Comparison of ENCODE assay signal across 16 cellular contexts in the genomic region with DNA sequence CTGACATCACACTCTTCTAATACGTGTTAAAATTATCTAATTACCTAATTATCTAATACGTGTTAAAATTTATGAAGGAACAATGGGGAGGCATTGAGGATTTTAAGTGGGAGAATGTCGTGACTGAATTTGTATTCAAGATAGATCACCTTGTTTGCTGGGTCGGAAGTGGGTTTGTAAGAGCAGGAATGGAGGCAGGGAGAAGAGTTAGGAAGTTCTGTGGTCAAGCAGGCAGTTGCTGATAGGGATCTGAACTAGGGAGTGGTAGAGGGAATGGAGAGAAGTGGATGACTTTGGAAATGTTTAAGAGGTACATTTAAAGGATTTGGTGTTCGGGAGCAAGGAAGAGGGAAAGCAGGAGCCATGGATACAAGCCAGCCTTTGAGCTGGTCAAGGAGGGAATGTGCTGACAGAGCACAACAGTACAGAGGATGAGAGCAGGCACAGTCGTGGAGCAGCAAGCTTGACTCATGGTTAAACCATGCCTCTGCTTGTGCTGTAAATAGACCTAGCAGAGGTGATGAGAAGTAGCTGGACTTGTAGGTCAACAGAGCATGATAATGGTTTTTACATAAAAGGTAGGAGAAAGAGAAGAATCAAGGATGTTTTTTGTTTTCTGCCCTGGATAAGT. TPM values are rescaled to one million over a fixed set of nuclear protein-coding genes. Genes with fewer than 3 reads are reported as not detected.
DNase-seq lines count a peak whose midpoint lies in the region; ATAC-seq, FAIRE-seq and TF ChIP-seq lines count a peak whose summit lies in the region.
"Had no signal": no experiment of that assay in that cellular context is flagged by ENCODE, and none has a peak within 500 bp of the region (broad histone marks: within the 10 kb centered on the region; RNA-seq: fewer than 3 reads in every experiment).

No MANE protein-coding gene starts in this region.

- no peaks in the 10 kb centered on the region for H3K79me2 ChIP-seq in keratinocyte (ENCODE audit: control insufficient read depth, insufficient read depth, low read length)

- no peaks in the 10 kb centered on the region for H3K36me3 ChIP-seq in left ventricle myocardium inferior
- no peaks in the 10 kb centered on the region for H3K36me3 ChIP-seq in bronchial epithelial cell (ENCODE audit: control insufficient read depth, insufficient read depth, low read length)
- no peaks in the 10 kb centered on the region for H3K36me3 ChIP-seq in keratinocyte (ENCODE audit: control insufficient read depth in 2 of 2, extremely low read depth in 1 of 2, insufficient read depth in 2 of 2, low read length in 2 of 2)
- H3K36me3 ChIP-seq in spleen: peaks cover 0 to 27% (median 0%) of the 10 kb centered on the region in 6 donors
- H3K36me3 ChIP-seq: SJCRH30 had no signal

- intact Hi-C loops in left ventricle myocardium superior (cut with micrococcal nuclease): no loop called here
- intact Hi-C loops in left ventricle myocardium inferior (cut with micrococcal nuclease): no loop called here
- intact Hi-C loops in spleen (cut with DNase I; ENCODE audit: low total_unique reads): no loop called here

- H3K27me3 ChIP-seq in left ventricle myocardium inferior (ENCODE audit: low read depth) (peaks cover 2% of the 10 kb centered on the region), bronchial epithelial cell (ENCODE audit: control insufficient read depth, insufficient read depth, low read length) (no peaks in the 10 kb centered on the region), keratinocyte (ENCODE audit: control insufficient read depth, extremely low read depth, insufficient read depth, low read length) (no peaks in the 10 kb centered on the region), spleen (replicated peaks in 1 of 7) (no peaks in the 10 kb centered on the region)
- H3K27me3 ChIP-seq: SJCRH30 had no signal

- H3K27ac ChIP-seq in left ventricle myocardium inferior (replicated peaks) (no peak overlapping the region), keratinocyte (ENCODE audit: control insufficient read depth, insufficient read depth, low read length) (no peak overlapping the region), spleen (peak overlapping the region in 4 of 8 donors; percentile 36 to 84 (median 67))
- H3K27ac ChIP-seq: SJCRH30 had no signal

- H3K4me3 ChIP-seq in left ventricle myocardium inferior: no peak overlapping the region
- no peak overlapping the region for H3K4me3 ChIP-seq in bronchial epithelial cell (ENCODE audit: low read depth, low read length)
- no peak overlapping the region for H3K4me3 ChIP-seq in keratinocyte (ENCODE audit: control insufficient read depth in 2 of 3, extremely low read depth in 1 of 3, insufficient read depth in 2 of 3, low read depth in 1 of 3, low read length in 3 of 3)
- H3K4me3 ChIP-seq in spleen: no peak overlapping the region
- H3K4me3 ChIP-seq: SJCRH30 had no signal

- no peak overlapping the region for H3K9ac ChIP-seq in keratinocyte (ENCODE audit: control insufficient read depth, extremely low read depth, insufficient read depth, low read length)

- FAIRE-seq in bronchial epithelial cell (lab: Jason Lieb, UNC) (peak; percentile 76), keratinocyte (lab: Jason Lieb, UNC) (peak; percentile 88)

- no peak overlapping the region for H3K4me2 ChIP-seq in keratinocyte (ENCODE audit: control insufficient read depth, extremely low read depth, insufficient read depth, low read depth, low read length)

- TF ChIP-seq CTCF in left ventricle myocardium inferior (IDR thresholded peaks at IDR 0.05; ENCODE audit: borderline replicate concordance) (no peak), bronchial epithelial cell (IDR thresholded peaks at IDR 0.05; ENCODE audit: insufficient read depth, low read length, severe bottlenecking) (no peak), keratinocyte (optimal IDR thresholded peaks at IDR 0.05 in 1 of 3, IDR thresholded peaks at IDR 0.05 in 1 of 3, conservative IDR thresholded peaks at IDR 0.05 in 1 of 3; ENCODE audit: extremely low read depth in 1 of 3, insufficient read depth in 2 of 3, low read length in 3 of 3) (no peak), spleen (IDR thresholded peaks at IDR 0.05 in 8 of 11, conservative IDR thresholded peaks at IDR 0.05 in 3 of 11) (no peak)

- ATAC-seq in left ventricle myocardium superior: peak; percentile 58
- ATAC-seq: HCT116 had no signal

- dilution Hi-C loops in keratinocyte (cut with MboI; ENCODE audit: extremely low pct_ligation_motif_present, low sequenced_read_pairs): no loop called here

- no peak overlapping the region for H2AFZ ChIP-seq in keratinocyte (ENCODE audit: control insufficient read depth, low read length)

- DNase-seq in left ventricle myocardium superior: no peak
- no peak for DNase-seq in left ventricle myocardium inferior
- peak; percentile 80 for DNase-seq in bronchial epithelial cell (ENCODE audit: low read depth)
- no peak for DNase-seq in keratinocyte (ENCODE audit: low read depth, low spot score)
- DNase-seq in spleen: no peak
- DNase-seq in activated CD4-positive, CD25-positive, alpha-beta regulatory T cell (lab: John Stamatoyannopoulos, UW): no peak
- DNase-seq in 8988T: no peak
- DNase-seq in NCI-H128 (lab: John Stamatoyannopoulos, UW; ENCODE audit: unreplicated experiment): no peak
- DNase-seq: anterior cingulate cortex, endodermal cell, NCI-H1694 treated with DMSO at 0.1 percent for 48 hours, NCI-H748 treated with DMSO at 0.1 percent for 48 hours, SJCRH30 had no signal

- H3K9me3 ChIP-seq in left ventricle myocardium inferior (replicated peaks): no peaks in the 10 kb centered on the region
- H3K9me3 ChIP-seq in keratinocyte (ENCODE audit: control insufficient read depth, low read depth, low read length): no peaks in the 10 kb centered on the region
- no peaks in the 10 kb centered on the region for H3K9me3 ChIP-seq in spleen
- H3K9me3 ChIP-seq: SJCRH30 had no signal

- no peaks in the 10 kb centered on the region for H4K20me1 ChIP-seq in keratinocyte (ENCODE audit: control insufficient read depth, extremely low read depth, insufficient read depth, low read length)

- no peaks in the 10 kb centered on the region for H3K9me1 ChIP-seq in keratinocyte (ENCODE audit: control insufficient read depth, extremely low read depth, insufficient read depth, low read length)

- H3K4me1 ChIP-seq in left ventricle myocardium inferior: peaks cover 11% of the 10 kb centered on the region
- peaks cover 3% of the 10 kb centered on the region for H3K4me1 ChIP-seq in keratinocyte (ENCODE audit: control insufficient read depth, extremely low read depth, insufficient read depth, low read length)
- H3K4me1 ChIP-seq in spleen: peaks cover 11 to 68% (median 28%) of the 10 kb centered on the region in 6 donors
- H3K4me1 ChIP-seq: SJCRH30 had no signal

- no peak for TF ChIP-seq POLR2A in spleen (IDR thresholded peaks at IDR 0.05)

- WGBS in spleen, 5 donors: 54 to 78% (median 60%) methylated on average over 6 of the region's 6 CpGs

RNA-seq across cellular contexts. Expression of a gene that starts 16.2 kb away (rescaled TPM):
- total RNA-seq in left ventricle myocardium superior (0.99 TPM), left ventricle myocardium inferior (0.30 TPM), bronchial epithelial cell (not detected in 2 replicates), spleen (100 to 1,000 TPM in 2 of 7 donors, 10 to 100 TPM in 5; 15.5 to 145 (median 35.4) TPM)
- polyA plus RNA-seq in keratinocyte (not detected in 3 replicates), spleen (1 to 10 TPM; 1.5 to 8.0 (median 4.8) TPM)
- polyA plus RNA-seq in keratinocyte (2011; ENCODE audit: low read depth): not detected
- polyA plus RNA-seq in keratinocyte (2011; cell fraction: cytosol; rRNA removed): not detected in 2 replicates
- polyA plus RNA-seq in keratinocyte (2011; cell fraction: nucleus; rRNA removed): not detected in 2 replicates
- polyA plus RNA-seq in keratinocyte (2012; ENCODE audit: low replicate concordance): 0.06 TPM in 1 of 2 replicates, not detected in the other
- not detected in 3 replicates for polyA minus RNA-seq in keratinocyte
- not detected for polyA minus RNA-seq in keratinocyte (2011; cell fraction: cytosol; rRNA and poly(A)+ RNA removed)
- polyA minus RNA-seq in keratinocyte (2011; cell fraction: nucleus; rRNA and poly(A)+ RNA removed): not detected in 2 replicates
- total RNA-seq: G401, neural crest cell, SJCRH30 had no signal

RNA-seq across cellular contexts. Expression of a gene that starts 33.8 kb away (rescaled TPM):
- not detected for total RNA-seq in left ventricle myocardium superior
- total RNA-seq in left ventricle myocardium inferior: not detected
- total RNA-seq in bronchial epithelial cell: under 0.01 and 0.13 TPM in 2 replicates
- polyA plus RNA-seq in keratinocyte: not detected in 3 replicates
- not detected for polyA plus RNA-seq in keratinocyte (2011; ENCODE audit: low read depth)
- not detected in 2 replicates for polyA plus RNA-seq in keratinocyte (2011; cell fraction: cytosol; rRNA removed)
- 0.21 TPM in 1 of 2 replicates, not detected in the other for polyA plus RNA-seq in keratinocyte (2011; cell fraction: nucleus; rRNA removed)
- polyA plus RNA-seq in keratinocyte (2012; ENCODE audit: low replicate concordance): not detected in 2 replicates
- 0.13 TPM in 1 of 3 replicates, not detected in the others for polyA minus RNA-seq in keratinocyte
- polyA minus RNA-seq in keratinocyte (2011; cell fraction: cytosol; rRNA and poly(A)+ RNA removed): not detected
- not detected in 2 replicates for polyA minus RNA-seq in keratinocyte (2011; cell fraction: nucleus; rRNA and poly(A)+ RNA removed)
- total RNA-seq in spleen: under 1 TPM in 1 of 7 donors, not detected in 6; 0.10 TPM
- polyA plus RNA-seq in spleen: not detected
- total RNA-seq: G401, neural crest cell had no signal
